Comparison of ENCODE assay signal across 29 cellular contexts in the genomic region with DNA sequence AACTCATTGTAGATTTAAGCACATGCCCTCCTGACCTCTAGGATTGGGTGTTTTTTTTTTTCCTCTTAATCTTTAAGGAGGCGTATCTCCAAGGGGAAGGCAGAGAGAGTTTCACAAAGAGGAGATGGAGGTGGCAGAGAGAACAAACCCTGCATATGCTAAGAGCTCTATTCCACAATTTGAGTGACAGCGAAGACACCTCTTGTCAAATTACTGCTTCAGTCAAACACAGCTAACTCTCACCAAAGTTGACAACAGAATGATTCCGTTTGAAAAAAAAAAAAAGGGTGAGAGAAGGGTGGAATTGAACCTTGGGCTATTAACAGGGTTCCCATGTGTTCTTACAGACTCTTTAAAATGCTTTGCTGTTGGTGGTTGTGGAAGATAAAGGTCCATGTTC.
"Had no signal": no experiment of that assay in that cellular context is flagged by ENCODE, and none has a peak within 500 bp of the region (broad histone marks: within the 10 kb centered on the region; RNA-seq: fewer than 3 reads in every experiment).

No MANE protein-coding gene starts in this region.

- H3K4me3 ChIP-seq: adrenal gland, ascending aorta, body of pancreas, breast epithelium, cardiac muscle cell had no signal

- H3K36me3 ChIP-seq: adrenal gland, ascending aorta, brain microvascular endothelial cell, breast epithelium, cardiac muscle cell had no signal

- H3K27me3 ChIP-seq: adrenal gland, ascending aorta, body of pancreas, brain microvascular endothelial cell, breast epithelium, cardiac muscle cell had no signal

- DNase-seq: activated effector memory CD4-positive, alpha-beta T cell treated with anti-CD3 and anti-CD28 coated beads, Interleukin-2, amount 50 U/mL, for 16 hours; activated effector memory CD4-positive, alpha-beta T cell treated with Interleukin-2 at 50 U/mL for 16 hours; activated gamma-delta T cell; activated gamma-delta T cell treated with Interleukin-2 at 50 U/mL for 16 hours; activated naive CD4-positive, alpha-beta T cell; activated naive CD4-positive, alpha-beta T cell treated with anti-CD3 and anti-CD28 coated beads for 36 hours; activated naive CD4-positive, alpha-beta T cell treated with anti-CD3 and anti-CD28 coated beads, Interleukin-2, amount 10 ng/mL, durations not matched to agents 7 days and 5 days; activated naive CD4-positive, alpha-beta T cell treated with anti-CD3 and anti-CD28 coated beads, Interleukin-2, amount 50 U/mL, for 16 hours; activated naive CD4-positive, alpha-beta T cell treated with Interleukin-2 at 50 U/mL for 16 hours; activated naive CD8-positive, alpha-beta T cell treated with anti-CD3 and anti-CD28 coated beads for 36 hours; activated naive CD8-positive, alpha-beta T cell treated with anti-CD3 and anti-CD28 coated beads, Interleukin-2, amount 10 ng/mL, durations not matched to agents 7 days and 5 days; activated naive CD8-positive, alpha-beta T cell treated with anti-CD3 and anti-CD28 coated beads, Interleukin-2, amount 50 U/mL, for 24 hours; activated T-cell treated with anti-CD3 and anti-CD28 coated beads, Interleukin-2, amount 50 U/mL, for 1 hour; activated T-cell treated with anti-CD3 and anti-CD28 coated beads, Interleukin-2, amount 50 U/mL, for 24 hours; activated T-cell treated with anti-CD3 and anti-CD28 coated beads, Interleukin-2, amount 50 U/mL, for 4 hours; activated T-cell treated with anti-CD3 and anti-CD28 coated beads, Interleukin-2, amount 50 U/mL, for 48 hours; activated T-cell treated with anti-CD3 and anti-CD28 coated beads, Interleukin-2, amount 50 U/mL, for 72 hours; adrenal gland; amniotic stem cell; amygdala; anterior cingulate cortex; aorta; body of pancreas; brain microvascular endothelial cell; central memory CD4-positive, alpha-beta T cell; cerebellar nuclear complex had no signal

- H3K27ac ChIP-seq: adrenal gland, ascending aorta, body of pancreas, brain microvascular endothelial cell, breast epithelium, cardiac muscle cell had no signal

- H3K9me3 ChIP-seq: adrenal gland, ascending aorta, body of pancreas, breast epithelium had no signal
